ENCODE assay signal across 38 cellular contexts in the genomic region with DNA sequence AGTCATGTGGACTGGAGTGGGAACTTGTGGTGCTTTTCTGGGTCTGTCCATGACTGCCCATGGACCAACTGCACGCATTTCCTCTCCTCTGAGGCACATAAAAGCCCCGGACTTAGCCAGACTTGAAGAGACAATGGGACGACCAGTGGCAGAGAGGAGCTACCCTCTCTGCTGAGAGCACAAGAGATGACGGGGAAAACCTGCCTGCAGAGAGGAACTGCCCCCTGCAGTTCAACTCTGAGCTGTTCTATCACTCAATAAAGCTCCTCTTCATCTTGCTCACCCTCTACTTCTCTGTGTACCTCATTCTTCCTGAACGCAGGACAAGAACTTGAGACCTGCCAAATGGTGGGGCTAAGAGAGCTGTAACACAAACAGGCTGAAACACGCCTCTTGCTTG.
"Had no signal": no experiment of that assay in that cellular context is flagged by ENCODE, and none has a peak within 500 bp of the region (broad histone marks: within the 10 kb centered on the region; RNA-seq: fewer than 3 reads in every experiment).

No MANE protein-coding gene starts in this region.

- H3K27me3 Mint-ChIP-seq: activated B cell treated with CpG ODN at 0.5 μM for 24 hours; activated CD4-positive, alpha-beta memory T cell treated with anti-CD3 and anti-CD28 coated beads for 36 hours; activated CD4-positive, alpha-beta T cell treated with anti-CD3 and anti-CD28 coated beads for 36 hours; activated CD8-positive, alpha-beta memory T cell treated with anti-CD3 and anti-CD28 coated beads, Interleukin-2, amount 10 ng/mL, durations not matched to agents 7 days and 5 days; activated naive CD4-positive, alpha-beta T cell treated with anti-CD3 and anti-CD28 coated beads, Interleukin-2, amount 50 U/mL, for 24 hours; activated naive CD8-positive, alpha-beta T cell treated with anti-CD3 and anti-CD28 coated beads for 36 hours; activated naive CD8-positive, alpha-beta T cell treated with anti-CD3 and anti-CD28 coated beads, Interleukin-2, amount 50 U/mL, for 24 hours; effector memory CD8-positive, alpha-beta T cell; T-helper 17 cell had no signal

- ATAC-seq: activated CD4-positive, alpha-beta T cell treated with anti-CD3 and anti-CD28 coated beads for 36 hours; activated CD8-positive, alpha-beta memory T cell treated with anti-CD3 and anti-CD28 coated beads, Interleukin-2, amount 10 ng/mL, durations not matched to agents 7 days and 5 days; activated CD8-positive, alpha-beta T cell treated with anti-CD3 and anti-CD28 coated beads, Interleukin-2, amount 10 ng/mL, durations not matched to agents 7 days and 5 days; activated naive CD8-positive, alpha-beta T cell treated with anti-CD3 and anti-CD28 coated beads, Interleukin-2, amount 50 U/mL, for 24 hours; body of pancreas; effector memory CD8-positive, alpha-beta T cell; T-helper 17 cell had no signal

- H3K4me1 ChIP-seq: adrenal gland, body of pancreas had no signal

- H3K9me3 ChIP-seq: adrenal gland, body of pancreas had no signal

- FAIRE-seq: colon, endometrium, endothelial cell of umbilical vein, frontal cortex had no signal

- H3K4me1 Mint-ChIP-seq: activated B cell treated with CpG ODN at 0.5 μM for 24 hours; activated CD4-positive, alpha-beta T cell treated with anti-CD3 and anti-CD28 coated beads, Interleukin-2, amount 10 ng/mL, durations not matched to agents 24 days and 14 days; activated CD8-positive, alpha-beta memory T cell treated with anti-CD3 and anti-CD28 coated beads, Interleukin-2, amount 10 ng/mL, durations not matched to agents 7 days and 5 days; activated naive CD8-positive, alpha-beta T cell treated with anti-CD3 and anti-CD28 coated beads, Interleukin-2, amount 50 U/mL, for 24 hours; T-helper 17 cell had no signal

- H3K27me3 ChIP-seq: adrenal gland, body of pancreas had no signal

- H3K9me3 Mint-ChIP-seq: activated B cell treated with CpG ODN at 0.5 μM for 24 hours; activated CD4-positive, alpha-beta memory T cell treated with anti-CD3 and anti-CD28 coated beads for 36 hours; activated CD4-positive, alpha-beta T cell treated with anti-CD3 and anti-CD28 coated beads, Interleukin-2, amount 10 ng/mL, durations not matched to agents 24 days and 14 days; activated naive CD4-positive, alpha-beta T cell treated with anti-CD3 and anti-CD28 coated beads for 36 hours; activated naive CD4-positive, alpha-beta T cell treated with anti-CD3 and anti-CD28 coated beads, Interleukin-2, amount 50 U/mL, for 24 hours; activated naive CD8-positive, alpha-beta T cell treated with anti-CD3 and anti-CD28 coated beads for 36 hours; activated naive CD8-positive, alpha-beta T cell treated with anti-CD3 and anti-CD28 coated beads, Interleukin-2, amount 50 U/mL, for 24 hours; activated T-helper 1 cell treated with anti-CD3 and anti-CD28 coated beads, Interleukin-12 subunit alpha, Interleukin-12 subunit beta, Interleukin-2, Interleukin-4 antibody, amounts not matched to agents 30 ng/mL and 10 ng/mL and 1 ng/mL, durations not matched to agents 14 hours and 24 hours and 36 hours; activated T-helper 2 cell treated with anti-CD3 and anti-CD28 coated beads, Interferon-gamma antibody, Interleukin-2, Interleukin-4, amounts not matched to agents 10 μg/mL and 5 μg/mL and 100 μg/mL, durations not matched to agents 14 hours and 24 hours and 36 hours; effector memory CD8-positive, alpha-beta T cell; T-helper 2 cell treated with Interferon-gamma antibody and Interleukin-4, amounts not matched to agents 5 μg/mL and 100 μg/mL, for 36 hours had no signal

- H3K4me3 Mint-ChIP-seq: activated B cell treated with CpG ODN at 0.5 μM for 24 hours; activated CD4-positive, alpha-beta memory T cell treated with anti-CD3 and anti-CD28 coated beads for 36 hours; activated CD4-positive, alpha-beta T cell treated with anti-CD3 and anti-CD28 coated beads for 36 hours; activated CD4-positive, alpha-beta T cell treated with anti-CD3 and anti-CD28 coated beads, Interleukin-2, amount 10 ng/mL, durations not matched to agents 24 days and 14 days; activated CD8-positive, alpha-beta memory T cell treated with anti-CD3 and anti-CD28 coated beads, Interleukin-2, amount 10 ng/mL, durations not matched to agents 7 days and 5 days; activated CD8-positive, alpha-beta T cell treated with anti-CD3 and anti-CD28 coated beads, Interleukin-2, amount 10 ng/mL, durations not matched to agents 7 days and 5 days; activated naive CD4-positive, alpha-beta T cell treated with anti-CD3 and anti-CD28 coated beads for 36 hours; activated naive CD4-positive, alpha-beta T cell treated with anti-CD3 and anti-CD28 coated beads, Interleukin-2, amount 50 U/mL, for 24 hours; activated naive CD8-positive, alpha-beta T cell treated with anti-CD3 and anti-CD28 coated beads for 36 hours; activated naive CD8-positive, alpha-beta T cell treated with anti-CD3 and anti-CD28 coated beads, Interleukin-2, amount 50 U/mL, for 24 hours; activated T-helper 1 cell treated with anti-CD3 and anti-CD28 coated beads, Interleukin-12 subunit alpha, Interleukin-12 subunit beta, Interleukin-2, Interleukin-4 antibody, amounts not matched to agents 30 ng/mL and 10 ng/mL and 1 ng/mL, durations not matched to agents 14 hours and 24 hours and 36 hours; effector memory CD8-positive, alpha-beta T cell; T-helper 17 cell; T-helper 2 cell treated with Interferon-gamma antibody and Interleukin-4, amounts not matched to agents 5 μg/mL and 100 μg/mL, for 36 hours had no signal

- H3K27ac Mint-ChIP-seq: activated B cell treated with CpG ODN at 0.5 μM for 24 hours; activated CD4-positive, alpha-beta memory T cell treated with anti-CD3 and anti-CD28 coated beads for 36 hours; activated CD4-positive, alpha-beta T cell treated with anti-CD3 and anti-CD28 coated beads for 36 hours; activated CD4-positive, alpha-beta T cell treated with anti-CD3 and anti-CD28 coated beads, Interleukin-2, amount 10 ng/mL, durations not matched to agents 24 days and 14 days; activated CD8-positive, alpha-beta memory T cell treated with anti-CD3 and anti-CD28 coated beads, Interleukin-2, amount 10 ng/mL, durations not matched to agents 7 days and 5 days; activated CD8-positive, alpha-beta T cell treated with anti-CD3 and anti-CD28 coated beads, Interleukin-2, amount 10 ng/mL, durations not matched to agents 7 days and 5 days; activated naive CD4-positive, alpha-beta T cell treated with anti-CD3 and anti-CD28 coated beads for 36 hours; activated naive CD4-positive, alpha-beta T cell treated with anti-CD3 and anti-CD28 coated beads, Interleukin-2, amount 50 U/mL, for 24 hours; activated naive CD8-positive, alpha-beta T cell treated with anti-CD3 and anti-CD28 coated beads for 36 hours; activated naive CD8-positive, alpha-beta T cell treated with anti-CD3 and anti-CD28 coated beads, Interleukin-2, amount 50 U/mL, for 24 hours; activated T-helper 1 cell treated with anti-CD3 and anti-CD28 coated beads, Interleukin-12 subunit alpha, Interleukin-12 subunit beta, Interleukin-2, Interleukin-4 antibody, amounts not matched to agents 30 ng/mL and 10 ng/mL and 1 ng/mL, durations not matched to agents 14 hours and 24 hours and 36 hours; activated T-helper 2 cell treated with anti-CD3 and anti-CD28 coated beads, Interferon-gamma antibody, Interleukin-2, Interleukin-4, amounts not matched to agents 10 μg/mL and 5 μg/mL and 100 μg/mL, durations not matched to agents 14 hours and 24 hours and 36 hours; effector memory CD8-positive, alpha-beta T cell; T-helper 17 cell; T-helper 2 cell treated with Interferon-gamma antibody and Interleukin-4, amounts not matched to agents 5 μg/mL and 100 μg/mL, for 36 hours had no signal

- DNase-seq: activated B cell treated with CpG ODN at 0.5 μM for 24 hours; activated CD4-positive, alpha-beta memory T cell treated with anti-CD3 and anti-CD28 coated beads for 36 hours; activated CD4-positive, alpha-beta T cell treated with anti-CD3 and anti-CD28 coated beads for 36 hours; activated CD4-positive, alpha-beta T cell treated with anti-CD3 and anti-CD28 coated beads, Interleukin-2, amount 10 ng/mL, durations not matched to agents 24 days and 14 days; activated CD4-positive, CD25-positive, alpha-beta regulatory T cell treated with anti-CD3 and anti-CD28 coated beads, Interleukin-2, amount 50 U/mL, for 72 hours; activated CD8-positive, alpha-beta memory T cell treated with anti-CD3 and anti-CD28 coated beads, Interleukin-2, amount 10 ng/mL, durations not matched to agents 7 days and 5 days; activated CD8-positive, alpha-beta memory T cell treated with anti-CD3 and anti-CD28 coated beads, Interleukin-2, amount 50 U/mL, for 4 hours; activated CD8-positive, alpha-beta T cell treated with anti-CD3 and anti-CD28 coated beads, Interleukin-2, amount 10 ng/mL, durations not matched to agents 7 days and 5 days; activated effector memory CD4-positive, alpha-beta T cell treated with anti-CD3 and anti-CD28 coated beads, Interleukin-2, amount 50 U/mL, for 16 hours; activated naive CD4-positive, alpha-beta T cell treated with anti-CD3 and anti-CD28 coated beads for 36 hours; activated naive CD8-positive, alpha-beta T cell treated with anti-CD3 and anti-CD28 coated beads for 36 hours; activated naive CD8-positive, alpha-beta T cell treated with anti-CD3 and anti-CD28 coated beads, Interleukin-2, amount 50 U/mL, for 24 hours; activated T-cell treated with anti-CD3 and anti-CD28 coated beads, Interleukin-2, amount 50 U/mL, for 1 hour; activated T-cell treated with anti-CD3 and anti-CD28 coated beads, Interleukin-2, amount 50 U/mL, for 48 hours; amygdala; aorta; body of pancreas; caudate nucleus; cortex of kidney; dermis blood vessel endothelial cell; effector CD4-positive, alpha-beta T cell; effector memory CD8-positive, alpha-beta T cell; foreskin fibroblast; glutamatergic neuron; T-helper 1 cell; T-helper 17 cell; T1000; WERI-Rb-1 had no signal

- H3K27ac ChIP-seq: adrenal gland, body of pancreas, epithelial cell of prostate, WERI-Rb-1 had no signal

- H3K4me3 ChIP-seq: adrenal gland, body of pancreas had no signal

- H3K36me3 ChIP-seq: adrenal gland, WERI-Rb-1 had no signal

- H3K36me3 Mint-ChIP-seq: activated CD4-positive, alpha-beta memory T cell treated with anti-CD3 and anti-CD28 coated beads for 36 hours; activated CD8-positive, alpha-beta memory T cell treated with anti-CD3 and anti-CD28 coated beads, Interleukin-2, amount 10 ng/mL, durations not matched to agents 7 days and 5 days; activated naive CD4-positive, alpha-beta T cell treated with anti-CD3 and anti-CD28 coated beads, Interleukin-2, amount 50 U/mL, for 24 hours had no signal
